8 cellular contexts compared by ENCODE assay signal in the genomic region with DNA sequence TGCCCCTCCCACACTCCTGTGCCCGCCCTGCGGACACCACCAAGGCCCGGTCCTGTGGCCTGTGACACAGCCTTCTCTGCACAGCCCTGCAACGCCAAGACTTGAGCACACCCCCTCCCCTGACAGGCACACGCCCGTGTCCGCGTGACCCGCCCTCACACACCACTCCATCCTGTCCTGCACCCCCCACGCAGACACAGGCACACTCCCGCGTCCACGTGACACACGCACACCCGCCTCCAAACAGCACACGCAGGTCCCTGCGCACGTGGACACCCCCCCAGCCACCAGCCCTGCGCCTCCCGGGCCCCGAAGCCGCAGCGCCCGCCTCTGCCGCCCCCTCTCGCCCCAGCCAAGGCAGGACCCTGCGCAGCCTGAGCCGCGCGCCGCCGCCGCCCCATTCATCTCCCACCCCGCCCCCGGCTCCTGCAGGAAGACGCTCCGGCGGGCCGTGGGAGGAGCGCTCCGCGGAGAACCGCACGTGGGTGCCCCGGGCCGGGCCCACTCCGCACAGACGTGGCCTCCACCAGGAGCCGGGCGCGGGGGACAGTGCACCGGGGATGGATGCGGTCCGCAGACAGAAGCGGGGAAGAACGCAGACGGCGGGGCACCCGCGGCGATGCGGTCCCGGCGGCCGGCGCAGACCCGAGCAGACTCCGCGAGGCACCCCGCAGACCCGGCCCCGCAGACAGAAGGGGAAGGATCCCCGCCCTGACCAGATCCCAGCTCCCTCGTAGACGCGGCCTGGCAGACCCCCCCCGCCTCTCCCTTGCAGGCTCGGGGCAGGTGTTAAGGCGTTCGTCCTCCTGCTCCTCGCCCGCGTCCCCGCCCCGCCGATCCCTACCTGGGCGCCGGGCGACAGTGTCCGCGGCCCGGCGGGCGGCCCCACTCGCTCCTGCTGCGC. TPM values are rescaled to one million over a fixed set of nuclear protein-coding genes. Genes with fewer than 3 reads are reported as not detected.
DNase-seq lines count a peak whose midpoint lies in the region; ATAC-seq and TF ChIP-seq lines count a peak whose summit lies in the region.

No MANE protein-coding gene starts in this region.

- H3K9me3 ChIP-seq in mucosa of descending colon = no peaks in the 10 kb centered on the region

- intact Hi-C loops in mucosa of descending colon (cut with DNase I, micrococcal nuclease) = no loop called here

- no peaks in the 10 kb centered on the region for H3K36me3 ChIP-seq in mucosa of descending colon (ENCODE audit: low read depth)

- H3K4me1 ChIP-seq in mucosa of descending colon (ENCODE audit: low read depth) = peaks cover 52% of the 10 kb centered on the region

- DNase-seq in NOMO-1 treated with dmso at 0.1 percent for 144 hours (lab: John Stamatoyannopoulos, UW; ENCODE audit: unreplicated experiment) = peak; percentile 26
- DNase-seq in activated T-cell treated with anti-CD3 and anti-CD28 coated beads for 1 hour (ENCODE audit: low read depth) = peak; percentile 64
- DNase-seq in epithelial cell of esophagus (ENCODE audit: low read depth) = peak; percentile 39
- DNase-seq in mucosa of descending colon = peak; percentile 75 to 92 (median 81)
- peak; percentile 66 for DNase-seq in stimulated activated CD8-positive, alpha-beta memory T cell treated with anti-CD3 and anti-CD28 coated beads, Interleukin-4, amount 100 ng/mL, for 48 hours
- DNase-seq in NCI-H187 (lab: John Stamatoyannopoulos, UW) = no peak

- ATAC-seq in HG02870 (IDR thresholded peaks at IDR 0.05; ENCODE audit: unreplicated experiment) (peak; percentile 7), mucosa of descending colon (peak; percentile 13)

- H3K4me3 ChIP-seq in GM12875 (ENCODE audit: low read depth, low read length) = peak overlapping the region; percentile 51
- peak overlapping the region; percentile 51 for H3K4me3 ChIP-seq in epithelial cell of esophagus (ENCODE audit: low read length)
- peak overlapping the region; percentile 19 for H3K4me3 ChIP-seq in mucosa of descending colon

- no peak for TF ChIP-seq CTCF in GM12875 (IDR thresholded peaks at IDR 0.05; ENCODE audit: borderline replicate concordance, insufficient read depth, low read depth, low read length)
- no peak for TF ChIP-seq CTCF in epithelial cell of esophagus (IDR thresholded peaks at IDR 0.05; ENCODE audit: insufficient read depth, low read depth, low read length, missing control alignments)
- TF ChIP-seq CTCF in mucosa of descending colon (IDR thresholded peaks at IDR 0.05) = no peak

RNA-seq across cellular contexts. Expression of a gene that starts 0.5 kb away (rescaled TPM):
- total RNA-seq in mucosa of descending colon = 10 to 100 TPM in 1 of 3 donors, 1 to 10 TPM in 2; 4.8 to 11.6 (median 6.2) TPM

RNA-seq across cellular contexts. Expression of a gene that starts 23.9 kb away (rescaled TPM):
- total RNA-seq in mucosa of descending colon = 1 to 10 TPM; 2.5 to 4.9 (median 3.5) TPM

RNA-seq across cellular contexts. Expression of a gene that starts 46.3 kb away (rescaled TPM):
- 10 to 100 TPM; 39.4 to 50.5 (median 44.7) TPM for total RNA-seq in mucosa of descending colon

Comparison
In these comparisons a context has a peak if more than half of its experiments do, and no peak if none do; other contexts are left out.
1. DNase-seq: peak in NOMO-1 treated with dmso at 0.1 percent for 144 hours (single experiment), activated T-cell treated with anti-CD3 and anti-CD28 coated beads for 1 hour (single experiment), epithelial cell of esophagus (single experiment), mucosa of descending colon (3 of 3) and stimulated activated CD8-positive, alpha-beta memory T cell treated with anti-CD3 and anti-CD28 coated beads, Interleukin-4, amount 100 ng/mL, for 48 hours (single experiment); none in NCI-H187 (0 of 2).
2. Peak in every context shown above with its lines, with median percentiles within 50 percentile points of each other: H3K4me3 ChIP-seq.